ENCODE assay signal across 10 cellular contexts in the genomic region with DNA sequence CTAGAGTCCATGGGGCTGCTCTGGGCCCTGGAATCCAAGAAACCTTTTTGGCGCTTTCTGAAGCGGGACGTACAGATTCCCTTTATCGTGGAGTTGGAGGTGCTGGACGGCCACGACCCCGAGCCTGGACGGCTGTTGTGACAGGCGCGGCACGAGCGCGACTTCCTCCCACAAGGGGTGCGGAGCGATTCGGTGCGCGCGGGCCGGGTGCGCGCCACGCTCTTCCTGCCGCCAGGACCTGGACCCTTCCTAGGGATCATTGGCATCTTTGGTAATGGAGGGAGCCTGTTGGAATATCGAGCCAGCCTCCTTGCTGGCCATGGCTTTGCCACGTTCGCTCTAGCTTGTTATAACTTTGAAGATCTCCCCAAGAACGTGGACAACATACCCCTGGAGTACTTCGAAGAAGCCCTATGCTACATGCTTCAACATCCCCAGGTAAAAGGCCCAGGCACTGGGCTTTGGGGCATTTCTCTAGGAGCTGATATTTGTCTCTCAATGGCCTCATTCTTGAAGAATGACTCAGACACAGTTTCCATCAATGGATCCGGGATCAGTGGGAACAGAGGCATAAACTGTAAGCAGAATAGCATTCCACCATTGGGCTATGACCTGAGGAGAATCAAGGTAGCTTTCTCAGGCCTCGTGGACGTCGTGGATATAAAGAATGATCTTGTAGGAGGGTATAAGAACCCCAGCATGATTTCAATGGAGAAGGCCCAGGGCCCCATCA. TPM values are rescaled to one million over a fixed set of nuclear protein-coding genes. Genes with fewer than 3 reads are reported as not detected.
DNase-seq lines count a peak whose midpoint lies in the region; ATAC-seq, FAIRE-seq and TF ChIP-seq lines count a peak whose summit lies in the region.
"Had no signal": no experiment of that assay in that cellular context is flagged by ENCODE, and none has a peak within 500 bp of the region (broad histone marks: within the 10 kb centered on the region; RNA-seq: fewer than 3 reads in every experiment).

No MANE protein-coding gene starts in this region.

- FAIRE-seq in bronchial epithelial cell (lab: Jason Lieb, UNC) = peak; percentile 83

- H3K4me3 Mint-ChIP-seq in activated CD4-positive, alpha-beta memory T cell treated with anti-CD3 and anti-CD28 coated beads for 36 hours = peak overlapping the region; percentile 37
- no peak overlapping the region for H3K4me3 Mint-ChIP-seq in activated CD4-positive, alpha-beta memory T cell treated with anti-CD3 and anti-CD28 coated beads, Interleukin-2, amount 10 ng/mL, durations not matched to agents 7 days and 5 days

- H3K36me3 ChIP-seq in bronchial epithelial cell (ENCODE audit: control insufficient read depth, insufficient read depth, low read length) (no peaks in the 10 kb centered on the region), left lung (no peaks in the 10 kb centered on the region), thoracic aorta (no peaks in the 10 kb centered on the region), mucosa of descending colon (ENCODE audit: low read depth) (no peaks in the 10 kb centered on the region)

- H3K27ac ChIP-seq in left lung = no peak overlapping the region
- no peak overlapping the region for H3K27ac ChIP-seq in thoracic aorta
- H3K27ac ChIP-seq: BLaER1 treated with 17β-estradiol and CSF1 and Interleukin-3, amounts not matched to agents 10 nM and 100 nM had no signal

- H3K9me3 ChIP-seq in left lung = peaks cover 0 to 32% of the 10 kb centered on the region in 2 donors
- no peaks in the 10 kb centered on the region for H3K9me3 ChIP-seq in thoracic aorta
- no peaks in the 10 kb centered on the region for H3K9me3 ChIP-seq in mucosa of descending colon

- H3K27ac Mint-ChIP-seq in activated CD4-positive, alpha-beta memory T cell treated with anti-CD3 and anti-CD28 coated beads for 36 hours = no peak overlapping the region
- H3K27ac Mint-ChIP-seq in activated CD4-positive, alpha-beta memory T cell treated with anti-CD3 and anti-CD28 coated beads, Interleukin-2, amount 10 ng/mL, durations not matched to agents 7 days and 5 days = no peak overlapping the region

- H3K36me3 Mint-ChIP-seq in activated CD4-positive, alpha-beta memory T cell treated with anti-CD3 and anti-CD28 coated beads for 36 hours = peaks cover 44% of the 10 kb centered on the region
- H3K36me3 Mint-ChIP-seq in activated CD4-positive, alpha-beta memory T cell treated with anti-CD3 and anti-CD28 coated beads, Interleukin-2, amount 10 ng/mL, durations not matched to agents 7 days and 5 days (ENCODE audit: low read depth) = peaks cover 19% of the 10 kb centered on the region

- H3K4me1 ChIP-seq in left lung (peaks cover 6 to 26% of the 10 kb centered on the region in 2 donors), thoracic aorta (ENCODE audit: control insufficient read depth in 1 of 2, low read depth in 2 of 2) (peaks cover 8 to 10% of the 10 kb centered on the region in 2 donors), mucosa of descending colon (ENCODE audit: low read depth) (peaks cover 9% of the 10 kb centered on the region)

- H3K4me1 Mint-ChIP-seq in activated CD4-positive, alpha-beta memory T cell treated with anti-CD3 and anti-CD28 coated beads for 36 hours (ENCODE audit: low read depth) = peaks cover 23% of the 10 kb centered on the region
- peaks cover 19% of the 10 kb centered on the region for H3K4me1 Mint-ChIP-seq in activated CD4-positive, alpha-beta memory T cell treated with anti-CD3 and anti-CD28 coated beads, Interleukin-2, amount 10 ng/mL, durations not matched to agents 7 days and 5 days

- intact Hi-C loops in activated CD4-positive, alpha-beta memory T cell treated with anti-CD3 and anti-CD28 coated beads for 36 hours (cut with micrococcal nuclease) = no loop called here
- intact Hi-C loops in left lung (cut with DNase I) = no loop called here
- intact Hi-C loops in mucosa of descending colon (cut with DNase I, micrococcal nuclease) = no loop called here

- DNase-seq in activated CD4-positive, alpha-beta memory T cell treated with anti-CD3 and anti-CD28 coated beads for 36 hours = no peak
- no peak for DNase-seq in activated CD4-positive, alpha-beta memory T cell treated with anti-CD3 and anti-CD28 coated beads, Interleukin-2, amount 10 ng/mL, durations not matched to agents 7 days and 5 days
- no peak for DNase-seq in bronchial epithelial cell (ENCODE audit: low read depth)
- DNase-seq in left lung = no peak
- DNase-seq in thoracic aorta (ENCODE audit: low spot score) = no peak
- DNase-seq in mucosa of descending colon = no peak
- no peak for DNase-seq in middle frontal gyrus (ENCODE audit: extremely low spot score, low spot score)
- DNase-seq in activated CD4-positive, CD25-positive, alpha-beta regulatory T cell treated with anti-CD3 and anti-CD28 coated beads, Interleukin-2, amount 50 U/mL, for 72 hours = no peak
- DNase-seq: stimulated activated naive CD4-positive, alpha-beta T cell treated with Interleukin-2 at 50 U/mL for 16 hours had no signal

- CTCF ChIA-PET in activated CD4-positive, alpha-beta memory T cell treated with anti-CD3 and anti-CD28 coated beads for 36 hours (lab: Charles Lee) = no interaction called here
- CTCF ChIA-PET in activated CD4-positive, alpha-beta memory T cell treated with anti-CD3 and anti-CD28 coated beads, Interleukin-2, amount 10 ng/mL, durations not matched to agents 7 days and 5 days (lab: Charles Lee) = no interaction called here

- H3K27me3 ChIP-seq in bronchial epithelial cell (ENCODE audit: control insufficient read depth, insufficient read depth, low read length) = no peaks in the 10 kb centered on the region
- H3K27me3 ChIP-seq in left lung = peaks cover 0 to 34% of the 10 kb centered on the region in 2 donors
- no peaks in the 10 kb centered on the region for H3K27me3 ChIP-seq in thoracic aorta (replicated peaks; ENCODE audit: insufficient read depth)

- peak overlapping the region; percentile 10 for H3K4me3 ChIP-seq in bronchial epithelial cell (ENCODE audit: low read depth, low read length)
- H3K4me3 ChIP-seq in left lung = peak overlapping the region; percentile 32 to 37
- peak overlapping the region; percentile 74 for H3K4me3 ChIP-seq in thoracic aorta
- no peak overlapping the region for H3K4me3 ChIP-seq in mucosa of descending colon

- no peak for ATAC-seq in left lung
- no peak for ATAC-seq in thoracic aorta (ENCODE audit: insufficient number of reproducible peaks, low FRiP score, low read depth)
- ATAC-seq in mucosa of descending colon = no peak

- peaks cover 25% of the 10 kb centered on the region for H3K27me3 Mint-ChIP-seq in activated CD4-positive, alpha-beta memory T cell treated with anti-CD3 and anti-CD28 coated beads for 36 hours
- peaks cover 7% of the 10 kb centered on the region for H3K27me3 Mint-ChIP-seq in activated CD4-positive, alpha-beta memory T cell treated with anti-CD3 and anti-CD28 coated beads, Interleukin-2, amount 10 ng/mL, durations not matched to agents 7 days and 5 days

- peaks cover 33% of the 10 kb centered on the region for H3K9me3 Mint-ChIP-seq in activated CD4-positive, alpha-beta memory T cell treated with anti-CD3 and anti-CD28 coated beads for 36 hours
- H3K9me3 Mint-ChIP-seq in activated CD4-positive, alpha-beta memory T cell treated with anti-CD3 and anti-CD28 coated beads, Interleukin-2, amount 10 ng/mL, durations not matched to agents 7 days and 5 days = peaks cover 41% of the 10 kb centered on the region

- no peak for TF ChIP-seq CTCF in bronchial epithelial cell (IDR thresholded peaks at IDR 0.05; ENCODE audit: insufficient read depth, low read length, severe bottlenecking)
- no peak for TF ChIP-seq CTCF in left lung (IDR thresholded peaks at IDR 0.05)
- no peak for TF ChIP-seq CTCF in thoracic aorta (IDR thresholded peaks at IDR 0.05)
- TF ChIP-seq CTCF in mucosa of descending colon (IDR thresholded peaks at IDR 0.05) = no peak

- POLR2A ChIA-PET in activated CD4-positive, alpha-beta memory T cell treated with anti-CD3 and anti-CD28 coated beads for 36 hours (lab: Charles Lee) = no interaction called here
- POLR2A ChIA-PET in activated CD4-positive, alpha-beta memory T cell treated with anti-CD3 and anti-CD28 coated beads, Interleukin-2, amount 10 ng/mL, durations not matched to agents 7 days and 5 days (lab: Charles Lee) = no interaction called here

RNA-seq across cellular contexts. Expression of a gene that starts 3.5 kb away (rescaled TPM):
- total RNA-seq in activated CD4-positive, alpha-beta memory T cell treated with anti-CD3 and anti-CD28 coated beads for 36 hours = 1 to 10 TPM; 3.7 to 3.9 TPM
- total RNA-seq in activated CD4-positive, alpha-beta memory T cell treated with anti-CD3 and anti-CD28 coated beads, Interleukin-2, amount 10 ng/mL, durations not matched to agents 7 days and 5 days = 1 to 10 TPM; 3.9 to 4.2 TPM
- total RNA-seq in bronchial epithelial cell = 3.5 and 4.2 TPM in 2 replicates
- 1 to 10 TPM; 4.2 to 4.6 TPM for total RNA-seq in left lung
- 10 to 100 TPM in 1 of 2 donors, 1 to 10 TPM in 1; 4.2 to 14.4 TPM for total RNA-seq in thoracic aorta
- total RNA-seq in mucosa of descending colon = 1 to 10 TPM; 1.1 to 5.3 (median 1.2) TPM

RNA-seq across cellular contexts. Expression of a gene that starts 42.9 kb away (rescaled TPM):
- 1 to 10 TPM; 1.6 to 2.3 TPM for total RNA-seq in activated CD4-positive, alpha-beta memory T cell treated with anti-CD3 and anti-CD28 coated beads for 36 hours
- total RNA-seq in activated CD4-positive, alpha-beta memory T cell treated with anti-CD3 and anti-CD28 coated beads, Interleukin-2, amount 10 ng/mL, durations not matched to agents 7 days and 5 days = 1 to 10 TPM; 5.1 to 5.4 TPM
- 1.6 and 2.6 TPM in 2 replicates for total RNA-seq in bronchial epithelial cell
- total RNA-seq in left lung = 1 to 10 TPM; 3.8 to 4.5 TPM
- 1 to 10 TPM; 4.1 to 4.2 TPM for total RNA-seq in thoracic aorta
- 1 to 10 TPM; 3.4 to 7.5 (median 5.0) TPM for total RNA-seq in mucosa of descending colon
